21 cellular contexts compared by ENCODE assay signal in the genomic region with DNA sequence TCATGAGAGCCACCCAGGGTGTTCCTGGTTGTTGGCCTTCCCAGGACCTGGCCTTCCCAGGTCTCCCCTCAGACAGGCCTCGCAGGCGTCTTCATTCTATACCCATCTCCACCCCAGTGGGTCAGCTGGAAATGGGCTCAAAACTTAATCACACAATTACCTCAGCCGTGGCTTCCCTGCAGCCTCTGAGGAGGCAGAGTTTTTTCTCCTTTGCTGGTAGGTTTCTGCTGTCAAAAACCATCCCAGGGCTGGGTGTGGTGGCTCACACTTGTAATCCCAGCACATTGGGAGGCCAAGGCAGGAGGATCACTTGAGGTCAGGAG.
"Had no signal": no experiment of that assay in that cellular context is flagged by ENCODE, and none has a peak within 500 bp of the region (broad histone marks: within the 10 kb centered on the region; RNA-seq: fewer than 3 reads in every experiment).

No MANE protein-coding gene starts in this region.

- H3K9me3 Mint-ChIP-seq: activated CD4-positive, alpha-beta memory T cell treated with anti-CD3 and anti-CD28 coated beads, Interleukin-2, amount 10 ng/mL, durations not matched to agents 7 days and 5 days; activated CD4-positive, alpha-beta T cell treated with anti-CD3 and anti-CD28 coated beads, Interleukin-2, amount 10 ng/mL, durations not matched to agents 24 days and 14 days; activated naive CD4-positive, alpha-beta T cell treated with anti-CD3 and anti-CD28 coated beads, Interleukin-2, amount 50 U/mL, for 24 hours; activated T-helper 1 cell treated with anti-CD3 and anti-CD28 coated beads, Interleukin-12 subunit alpha, Interleukin-12 subunit beta, Interleukin-2, Interleukin-4 antibody, amounts not matched to agents 30 ng/mL and 10 ng/mL and 1 ng/mL, durations not matched to agents 14 hours and 24 hours and 36 hours; endodermal cell; memory B cell; stimulated activated naive B cell treated with anti-CD40 and anti-IgM and Interleukin-4, amounts not matched to agents 10 μg/mL and 1 μg/mL and 100 μg/mL, for 72 hours had no signal

- H3K4me3 Mint-ChIP-seq: activated CD4-positive, alpha-beta memory T cell treated with anti-CD3 and anti-CD28 coated beads, Interleukin-2, amount 10 ng/mL, durations not matched to agents 7 days and 5 days; activated CD4-positive, alpha-beta T cell treated with anti-CD3 and anti-CD28 coated beads, Interleukin-2, amount 10 ng/mL, durations not matched to agents 24 days and 14 days; activated naive CD4-positive, alpha-beta T cell treated with anti-CD3 and anti-CD28 coated beads, Interleukin-2, amount 50 U/mL, for 24 hours; activated T-helper 1 cell treated with anti-CD3 and anti-CD28 coated beads, Interleukin-12 subunit alpha, Interleukin-12 subunit beta, Interleukin-2, Interleukin-4 antibody, amounts not matched to agents 30 ng/mL and 10 ng/mL and 1 ng/mL, durations not matched to agents 14 hours and 24 hours and 36 hours; endodermal cell; memory B cell; naive B cell; stimulated activated naive B cell treated with anti-CD40 and anti-IgM and Interleukin-4, amounts not matched to agents 10 μg/mL and 1 μg/mL and 100 μg/mL, for 72 hours had no signal

- H3K4me1 ChIP-seq: body of pancreas, uterus had no signal

- H3K27ac Mint-ChIP-seq: activated CD4-positive, alpha-beta memory T cell treated with anti-CD3 and anti-CD28 coated beads, Interleukin-2, amount 10 ng/mL, durations not matched to agents 7 days and 5 days; activated CD4-positive, alpha-beta T cell treated with anti-CD3 and anti-CD28 coated beads, Interleukin-2, amount 10 ng/mL, durations not matched to agents 24 days and 14 days; activated naive CD4-positive, alpha-beta T cell treated with anti-CD3 and anti-CD28 coated beads, Interleukin-2, amount 50 U/mL, for 24 hours; activated T-helper 1 cell treated with anti-CD3 and anti-CD28 coated beads, Interleukin-12 subunit alpha, Interleukin-12 subunit beta, Interleukin-2, Interleukin-4 antibody, amounts not matched to agents 30 ng/mL and 10 ng/mL and 1 ng/mL, durations not matched to agents 14 hours and 24 hours and 36 hours; endodermal cell; memory B cell; naive B cell; stimulated activated naive B cell treated with anti-CD40 and anti-IgM and Interleukin-4, amounts not matched to agents 10 μg/mL and 1 μg/mL and 100 μg/mL, for 72 hours had no signal

- H3K27me3 ChIP-seq: body of pancreas, cardiac muscle cell, heart left ventricle, transverse colon, uterus had no signal

- H3K4me2 ChIP-seq: smooth muscle cell had no signal

- H3K27me3 Mint-ChIP-seq: activated CD4-positive, alpha-beta memory T cell treated with anti-CD3 and anti-CD28 coated beads, Interleukin-2, amount 10 ng/mL, durations not matched to agents 7 days and 5 days; activated naive CD4-positive, alpha-beta T cell treated with anti-CD3 and anti-CD28 coated beads, Interleukin-2, amount 50 U/mL, for 24 hours; memory B cell; naive B cell; stimulated activated naive B cell treated with anti-CD40 and anti-IgM and Interleukin-4, amounts not matched to agents 10 μg/mL and 1 μg/mL and 100 μg/mL, for 72 hours had no signal

- ATAC-seq: heart left ventricle, sciatic nerve had no signal

- H3K9me3 ChIP-seq: body of pancreas, heart left ventricle, transverse colon, uterus had no signal

- H3K27ac ChIP-seq: body of pancreas, cardiac muscle cell, heart left ventricle, transverse colon, uterus had no signal

- H3K36me3 Mint-ChIP-seq: activated naive CD4-positive, alpha-beta T cell treated with anti-CD3 and anti-CD28 coated beads, Interleukin-2, amount 50 U/mL, for 24 hours; memory B cell; naive B cell; stimulated activated naive B cell treated with anti-CD40 and anti-IgM and Interleukin-4, amounts not matched to agents 10 μg/mL and 1 μg/mL and 100 μg/mL, for 72 hours had no signal

- H3K36me3 ChIP-seq: cardiac muscle cell, heart left ventricle, transverse colon, uterus had no signal

- H3K4me1 Mint-ChIP-seq: memory B cell had no signal

- H3K4me3 ChIP-seq: body of pancreas, cardiac muscle cell, heart left ventricle, smooth muscle cell, transverse colon, uterus had no signal

- DNase-seq: activated CD4-positive, alpha-beta memory T cell treated with anti-CD3 and anti-CD28 coated beads, Interleukin-2, amount 10 ng/mL, durations not matched to agents 7 days and 5 days; activated CD4-positive, alpha-beta T cell treated with anti-CD3 and anti-CD28 coated beads, Interleukin-2, amount 10 ng/mL, durations not matched to agents 24 days and 14 days; activated gamma-delta T cell treated with Interleukin-2 at 50 U/mL for 16 hours; anterior cingulate cortex; body of pancreas; cortex of kidney; heart left ventricle; left cardiac atrium; naive B cell; nucleus accumbens; stimulated activated CD4-positive, alpha-beta T cell treated with anti-CD3 and anti-CD28 coated beads, Interleukin-15, amount 100 ng/mL, for 24 hours; stimulated activated naive B cell treated with anti-CD40 and anti-IgM and Interleukin-4, amounts not matched to agents 10 μg/mL and 1 μg/mL and 100 μg/mL, for 72 hours; transverse colon; uterus had no signal
